ENCODE assay signal across 39 cellular contexts in genomic region chr12:23421556-23421955, GRCh38.
"Had no signal": no experiment of that assay in that cellular context is flagged by ENCODE, and none has a peak within 500 bp of the region (broad histone marks: within the 10 kb centered on the region; RNA-seq: fewer than 3 reads in every experiment).

No MANE protein-coding gene starts in this region.

- H3K27ac Mint-ChIP-seq: activated B cell treated with CpG ODN at 0.5 μM for 24 hours; activated CD4-positive, alpha-beta memory T cell treated with anti-CD3 and anti-CD28 coated beads for 36 hours; activated CD4-positive, alpha-beta T cell treated with anti-CD3 and anti-CD28 coated beads, Interleukin-2, amount 10 ng/mL, durations not matched to agents 24 days and 14 days; activated CD8-positive, alpha-beta T cell treated with anti-CD3 and anti-CD28 coated beads for 36 hours; activated naive CD4-positive, alpha-beta T cell treated with anti-CD3 and anti-CD28 coated beads for 36 hours; activated naive CD4-positive, alpha-beta T cell treated with anti-CD3 and anti-CD28 coated beads, Interleukin-2, amount 50 U/mL, for 72 hours; activated naive CD8-positive, alpha-beta T cell treated with anti-CD3 and anti-CD28 coated beads for 36 hours; activated T-cell treated with anti-CD3 and anti-CD28 coated beads, Interleukin-2, amount 50 U/mL, for 72 hours; activated T-helper 1 cell treated with anti-CD3 and anti-CD28 coated beads, Interleukin-12 subunit alpha, Interleukin-12 subunit beta, Interleukin-2, Interleukin-4 antibody, amounts not matched to agents 30 ng/mL and 10 ng/mL and 1 ng/mL, durations not matched to agents 14 hours and 24 hours and 36 hours; activated T-helper 17 cell treated with anti-CD3 and anti-CD28 coated beads, Interleukin-2, amount 50 U/mL, for 72 hours; T-helper 1 cell treated with Interleukin-12 subunit alpha and Interleukin-12 subunit beta and Interleukin-4 antibody, amounts not matched to agents 30 μg/mL and 1 μg/mL, for 36 hours; T-helper 2 cell treated with Interferon-gamma antibody and Interleukin-4, amounts not matched to agents 5 μg/mL and 100 μg/mL, for 36 hours had no signal

- H3K27me3 Mint-ChIP-seq: activated B cell treated with CpG ODN at 0.5 μM for 24 hours; activated CD4-positive, alpha-beta memory T cell treated with anti-CD3 and anti-CD28 coated beads for 36 hours; activated CD4-positive, alpha-beta T cell treated with anti-CD3 and anti-CD28 coated beads, Interleukin-2, amount 10 ng/mL, durations not matched to agents 24 days and 14 days; activated CD8-positive, alpha-beta T cell treated with anti-CD3 and anti-CD28 coated beads for 36 hours; activated naive CD8-positive, alpha-beta T cell treated with anti-CD3 and anti-CD28 coated beads for 36 hours; activated T-helper 17 cell treated with anti-CD3 and anti-CD28 coated beads, Interleukin-2, amount 50 U/mL, for 72 hours; central memory CD8-positive, alpha-beta T cell had no signal

- H3K9me3 Mint-ChIP-seq: activated B cell treated with CpG ODN at 0.5 μM for 24 hours; activated T-cell treated with anti-CD3 and anti-CD28 coated beads, Interleukin-2, amount 50 U/mL, for 4 hours had no signal

- DNase-seq: activated B cell treated with CpG ODN at 0.5 μM for 24 hours; activated CD4-positive, alpha-beta memory T cell treated with anti-CD3 and anti-CD28 coated beads for 36 hours; activated CD4-positive, alpha-beta T cell treated with anti-CD3 and anti-CD28 coated beads for 4 hours; activated CD4-positive, alpha-beta T cell treated with anti-CD3 and anti-CD28 coated beads, Interleukin-2, amount 10 ng/mL, durations not matched to agents 24 days and 14 days; activated CD4-positive, alpha-beta T cell treated with anti-CD3 and anti-CD28 coated beads, Interleukin-2, amount 50 U/mL, for 1 hour; activated CD4-positive, alpha-beta T cell treated with anti-CD3 and anti-CD28 coated beads, Interleukin-2, amount 50 U/mL, for 4 hours; activated CD4-positive, CD25-positive, alpha-beta regulatory T cell treated with anti-CD3 and anti-CD28 coated beads, Interleukin-2, amount 50 U/mL, for 72 hours; activated CD8-positive, alpha-beta memory T cell treated with anti-CD3 and anti-CD28 coated beads, Interleukin-2, amount 50 U/mL, for 4 hours; activated CD8-positive, alpha-beta T cell treated with anti-CD3 and anti-CD28 coated beads for 36 hours; activated effector memory CD4-positive, alpha-beta T cell treated with anti-CD3 and anti-CD28 coated beads, Interleukin-2, amount 50 U/mL, for 16 hours; activated gamma-delta T cell treated with Interleukin-2 at 50 U/mL for 16 hours; activated naive CD4-positive, alpha-beta T cell; activated naive CD4-positive, alpha-beta T cell treated with anti-CD3 and anti-CD28 coated beads for 36 hours; activated naive CD4-positive, alpha-beta T cell treated with anti-CD3 and anti-CD28 coated beads, Interleukin-2, amount 50 U/mL, for 16 hours; activated naive CD8-positive, alpha-beta T cell treated with anti-CD3 and anti-CD28 coated beads for 36 hours; activated T-cell treated with anti-CD3 and anti-CD28 coated beads for 4 hours; activated T-cell treated with anti-CD3 and anti-CD28 coated beads, Interleukin-2, amount 50 U/mL, for 1 hour; activated T-cell treated with anti-CD3 and anti-CD28 coated beads, Interleukin-2, amount 50 U/mL, for 4 hours; activated T-cell treated with anti-CD3 and anti-CD28 coated beads, Interleukin-2, amount 50 U/mL, for 72 hours; adrenal gland; amniotic stem cell; aorta; body of pancreas; brain microvascular endothelial cell; caudate nucleus; cerebellar nuclear complex; T-helper 2 cell; T-helper 9 cell had no signal

- H3K4me3 Mint-ChIP-seq: activated B cell treated with CpG ODN at 0.5 μM for 24 hours; activated CD4-positive, alpha-beta memory T cell treated with anti-CD3 and anti-CD28 coated beads for 36 hours; activated CD4-positive, alpha-beta T cell treated with anti-CD3 and anti-CD28 coated beads, Interleukin-2, amount 10 ng/mL, durations not matched to agents 24 days and 14 days; activated CD8-positive, alpha-beta T cell treated with anti-CD3 and anti-CD28 coated beads for 36 hours; activated naive CD4-positive, alpha-beta T cell treated with anti-CD3 and anti-CD28 coated beads for 36 hours; activated naive CD8-positive, alpha-beta T cell treated with anti-CD3 and anti-CD28 coated beads for 36 hours; activated T-cell treated with anti-CD3 and anti-CD28 coated beads, Interleukin-2, amount 50 U/mL, for 4 hours; activated T-cell treated with anti-CD3 and anti-CD28 coated beads, Interleukin-2, amount 50 U/mL, for 72 hours; activated T-helper 1 cell treated with anti-CD3 and anti-CD28 coated beads, Interleukin-12 subunit alpha, Interleukin-12 subunit beta, Interleukin-2, Interleukin-4 antibody, amounts not matched to agents 30 ng/mL and 10 ng/mL and 1 ng/mL, durations not matched to agents 14 hours and 24 hours and 36 hours; activated T-helper 17 cell treated with anti-CD3 and anti-CD28 coated beads, Interleukin-2, amount 50 U/mL, for 72 hours; central memory CD8-positive, alpha-beta T cell; T-helper 1 cell treated with Interleukin-12 subunit alpha and Interleukin-12 subunit beta and Interleukin-4 antibody, amounts not matched to agents 30 μg/mL and 1 μg/mL, for 36 hours; T-helper 2 cell treated with Interferon-gamma antibody and Interleukin-4, amounts not matched to agents 5 μg/mL and 100 μg/mL, for 36 hours had no signal

- H3K27me3 ChIP-seq: adrenal gland, body of pancreas, brain microvascular endothelial cell, breast epithelium, cardiac muscle cell had no signal

- H3K4me1 Mint-ChIP-seq: activated B cell treated with CpG ODN at 0.5 μM for 24 hours; activated CD4-positive, alpha-beta T cell treated with anti-CD3 and anti-CD28 coated beads, Interleukin-2, amount 10 ng/mL, durations not matched to agents 24 days and 14 days; activated naive CD8-positive, alpha-beta T cell treated with anti-CD3 and anti-CD28 coated beads for 36 hours; activated T-helper 17 cell treated with anti-CD3 and anti-CD28 coated beads, Interleukin-2, amount 50 U/mL, for 72 hours; central memory CD8-positive, alpha-beta T cell had no signal

- FAIRE-seq: astrocyte, TTC549 had no signal

- H3K27ac ChIP-seq: adrenal gland, body of pancreas, brain microvascular endothelial cell, breast epithelium, cardiac muscle cell, VCaP had no signal

- ATAC-seq: activated CD8-positive, alpha-beta T cell treated with anti-CD3 and anti-CD28 coated beads for 36 hours; activated naive CD4-positive, alpha-beta T cell treated with anti-CD3 and anti-CD28 coated beads, Interleukin-2, amount 50 U/mL, for 72 hours; activated T-cell treated with anti-CD3 and anti-CD28 coated beads, Interleukin-2, amount 50 U/mL, for 4 hours; activated T-cell treated with anti-CD3 and anti-CD28 coated beads, Interleukin-2, amount 50 U/mL, for 72 hours; activated T-helper 17 cell treated with anti-CD3 and anti-CD28 coated beads, Interleukin-2, amount 50 U/mL, for 72 hours; body of pancreas had no signal

- H3K9me3 ChIP-seq: adrenal gland, body of pancreas, breast epithelium had no signal

- H3K36me3 ChIP-seq: adrenal gland, brain microvascular endothelial cell, breast epithelium, cardiac muscle cell had no signal

- H3K36me3 Mint-ChIP-seq: activated CD4-positive, alpha-beta memory T cell treated with anti-CD3 and anti-CD28 coated beads for 36 hours; activated naive CD4-positive, alpha-beta T cell treated with anti-CD3 and anti-CD28 coated beads, Interleukin-2, amount 50 U/mL, for 72 hours; activated naive CD8-positive, alpha-beta T cell treated with anti-CD3 and anti-CD28 coated beads for 36 hours had no signal

- H3K4me1 ChIP-seq: adrenal gland, body of pancreas, breast epithelium had no signal

- H3K4me3 ChIP-seq: adrenal gland, body of pancreas, breast epithelium, cardiac muscle cell had no signal
